In the genomic region with DNA sequence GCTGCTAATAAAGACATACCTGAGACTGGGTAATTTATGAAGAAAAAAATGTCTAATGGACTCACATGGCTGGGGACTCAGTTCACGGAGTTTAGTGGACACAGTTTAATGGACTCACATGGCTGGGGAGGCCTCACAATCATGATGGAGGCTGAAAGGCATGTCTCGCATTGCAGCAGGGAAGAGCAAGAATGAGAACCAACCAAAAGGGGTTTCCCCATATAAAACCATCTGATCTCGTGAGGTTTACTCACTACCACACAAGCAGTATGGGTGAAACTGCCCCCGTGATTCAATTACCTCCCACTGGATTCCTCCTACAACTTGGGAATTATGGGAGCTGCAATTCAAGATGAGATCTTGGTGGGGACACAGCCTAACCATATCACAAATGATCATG, we compare ENCODE assay signal across 16 cellular contexts.
DNase-seq lines count a peak whose midpoint lies in the region; ATAC-seq, FAIRE-seq and TF ChIP-seq lines count a peak whose summit lies in the region.
"Had no signal": no experiment of that assay in that cellular context is flagged by ENCODE, and none has a peak within 500 bp of the region (broad histone marks: within the 10 kb centered on the region; RNA-seq: fewer than 3 reads in every experiment).

No MANE protein-coding gene starts in this region.

- H3K27me3 ChIP-seq in OCI-LY1 (ENCODE audit: insufficient read depth, low read length) = no peaks in the 10 kb centered on the region
- H3K27me3 ChIP-seq: BLaER1 had no signal

- H3K27ac ChIP-seq in OCI-LY1 (ENCODE audit: low read depth, low read length, poor library complexity, severe bottlenecking) = no peak overlapping the region
- H3K27ac ChIP-seq in kidney (ENCODE audit: low read depth in 2 of 2, low read length in 2 of 2) = no peak overlapping the region
- H3K27ac ChIP-seq: 22Rv1, BLaER1, GM23248 had no signal

- intact Hi-C loops in kidney (cut with DNase I) = no loop called here

- DNase-seq in A172 (ENCODE audit: low spot score) (peak; percentile 17), choroid plexus epithelial cell (ENCODE audit: low read depth) (peak; percentile 17), renal cortical epithelial cell (ENCODE audit: low read depth) (peak; percentile 43), kidney (no peak), Kasumi-1 (lab: John Stamatoyannopoulos, UW) (no peak)
- DNase-seq: Calu3; CD4-positive, alpha-beta memory T cell; DMS79 treated with DMSO at 0.1 percent for 48 hours; GF-D8; GM23248 had no signal

- no peaks in the 10 kb centered on the region for H3K9me3 ChIP-seq in OCI-LY1 (ENCODE audit: low read length)
- no peaks in the 10 kb centered on the region for H3K9me3 ChIP-seq in kidney (ENCODE audit: control insufficient read depth in 1 of 2, low read length in 2 of 2)
- H3K9me3 ChIP-seq: BLaER1, HAP-1 had no signal

- H3K4me1 ChIP-seq in OCI-LY1 (ENCODE audit: insufficient read depth, low read length, severe bottlenecking) = peaks cover 7% of the 10 kb centered on the region
- H3K4me1 ChIP-seq in kidney (ENCODE audit: control insufficient read depth in 1 of 2, insufficient read depth in 1 of 2, low read depth in 1 of 2, low read length in 2 of 2) = no peaks in the 10 kb centered on the region
- H3K4me1 ChIP-seq: BLaER1, HAP-1 had no signal

- 0 out of 2 replicates have a peak overlapping the region, but pooled peaks have one; percentile 46 for H2AFZ ChIP-seq in OCI-LY1 (ENCODE audit: low read length)
- H2AFZ ChIP-seq: GM23248 had no signal

- H3K9ac ChIP-seq in OCI-LY1 (ENCODE audit: low read length) (no peak overlapping the region), kidney (ENCODE audit: low read length in 2 of 2) (no peak overlapping the region)
- H3K9ac ChIP-seq: BLaER1, GM23248 had no signal

- no peak for FAIRE-seq in kidney (lab: Jason Lieb, UNC)
- FAIRE-seq: HepG2 had no signal

- H3K79me2 ChIP-seq in OCI-LY1 (ENCODE audit: insufficient read depth, low read length) = no peaks in the 10 kb centered on the region

- H3K36me3 ChIP-seq in OCI-LY1 (ENCODE audit: insufficient read depth, low read length) = no peaks in the 10 kb centered on the region
- H3K36me3 ChIP-seq in kidney (ENCODE audit: control insufficient read depth in 1 of 2, insufficient read depth in 2 of 2, low read length in 2 of 2) = no peaks in the 10 kb centered on the region
- H3K36me3 ChIP-seq: BLaER1, HAP-1 had no signal

- ATAC-seq in GM21576 (IDR thresholded peaks at IDR 0.05; ENCODE audit: unreplicated experiment) = no peak
- ATAC-seq: HepG2 had no signal

- H3F3A ChIP-seq in OCI-LY1 (ENCODE audit: insufficient read depth, low read length) = no peaks in the 10 kb centered on the region; the same call in 1 of the 2 replicates

- TF ChIP-seq CTCF in OCI-LY1 (IDR thresholded peaks at IDR 0.05; ENCODE audit: low read length) = no peak
- no peak for TF ChIP-seq CTCF in choroid plexus epithelial cell (conservative IDR thresholded peaks at IDR 0.05; ENCODE audit: low read depth, low read length)
- TF ChIP-seq CTCF in kidney (IDR thresholded peaks at IDR 0.05; ENCODE audit: borderline replicate concordance, extremely low read depth, insufficient read depth) = no peak

- H4K20me1 ChIP-seq in OCI-LY1 (ENCODE audit: insufficient read depth, low read length) = no peaks in the 10 kb centered on the region
- H4K20me1 ChIP-seq: BLaER1 had no signal

- H3K4me3 ChIP-seq in OCI-LY1 (ENCODE audit: low read depth, low read length, poor library complexity, severe bottlenecking) (no peak overlapping the region), choroid plexus epithelial cell (ENCODE audit: low read depth, low read length) (no peak overlapping the region), kidney (ENCODE audit: low read length in 2 of 2) (no peak overlapping the region)
- H3K4me3 ChIP-seq: BLaER1, GM23248, HAP-1 had no signal

- H3K4me2 ChIP-seq in OCI-LY1 (ENCODE audit: low read length) = no peak overlapping the region
- H3K4me2 ChIP-seq: BLaER1 had no signal

- H3K9me2 ChIP-seq in OCI-LY1 (ENCODE audit: low read depth, low read length) = no peaks in the 10 kb centered on the region

Comparison
In these comparisons a context has a peak if more than half of its experiments do, and no peak if none do; other contexts are left out.
1. DNase-seq: peak in A172 (single experiment), choroid plexus epithelial cell (single experiment) and renal cortical epithelial cell (single experiment); none in kidney (single experiment) and Kasumi-1 (0 of 2).